ENCODE assay signal across 1 cellular context in genomic region chr2:197909377-197909776, GRCh38.
TF ChIP-seq lines count a peak whose summit lies in the region.

No MANE protein-coding gene starts in this region.

TF ChIP-seq in GM12878, 131 proteins besides CTCF, POLR2A, EP300 and RAD21 (continued from another document):
- TF ChIP-seq BCL3 (IDR thresholded peaks at IDR 0.05; ENCODE audit: borderline replicate concordance, insufficient read depth, low read depth, low read length, poor library complexity, severe bottlenecking) (no peak), CREM (IDR thresholded peaks at IDR 0.05; ENCODE audit: low read depth) (no peak), NFYA (IDR thresholded peaks at IDR 0.05; ENCODE audit: borderline replicate concordance, low read depth, low read length) (no peak), PKNOX1 (IDR thresholded peaks at IDR 0.05) (no peak), GABPA (IDR thresholded peaks at IDR 0.05; ENCODE audit: low read depth) (no peak), ZBTB4 (CRISPR knock-in tag; IDR thresholded peaks at IDR 0.05) (no peak), EED (IDR thresholded peaks at IDR 0.05; ENCODE audit: low read depth) (0 out of 2 replicates have a peak, but pooled peaks have one; percentile 18), NFIC (IDR thresholded peaks at IDR 0.05; ENCODE audit: low read depth, low read length) (0 out of 2 replicates have a peak, but pooled peaks have one; percentile 48), MEF2A (IDR thresholded peaks at IDR 0.05; ENCODE audit: insufficient read depth, low read depth, low read length) (no peak), IRF5 (IDR thresholded peaks at IDR 0.05; ENCODE audit: borderline replicate concordance) (no peak), SPI1 (IDR thresholded peaks at IDR 0.05; ENCODE audit: borderline replicate concordance, insufficient read depth, low read depth, low read length) (peak; percentile 38; the same call in 1 of the 2 replicates), MTA3 (IDR thresholded peaks at IDR 0.05; ENCODE audit: borderline replicate concordance, low read length) (no peak), EGR1 (IDR thresholded peaks at IDR 0.05; ENCODE audit: borderline replicate concordance in 1 of 2, low read depth in 2 of 2, low read length in 2 of 2) (peak in 1 of 2 experiments; percentile 15; a peak in 1 of 3 replicates), IKZF2 (IDR thresholded peaks at IDR 0.05) (peak in 1 of 2 experiments; percentile 36; a peak in 2 of 4 replicates), LARP7 (IDR thresholded peaks at IDR 0.05) (no peak), WRNIP1 (IDR thresholded peaks at IDR 0.05; ENCODE audit: borderline replicate concordance, low read depth, low read length) (no peak), ZNF592 (IDR thresholded peaks at IDR 0.05) (no peak), NBN (IDR thresholded peaks at IDR 0.05) (no peak), EZH2 (IDR thresholded peaks at IDR 0.05; ENCODE audit: borderline replicate concordance, control insufficient read depth, low read depth, low read length) (no peak), NFXL1 (IDR thresholded peaks at IDR 0.05; ENCODE audit: borderline replicate concordance) (no peak), KDM1A (IDR thresholded peaks at IDR 0.05; ENCODE audit: borderline replicate concordance) (no peak), HDAC6 (IDR thresholded peaks at IDR 0.05; ENCODE audit: unreplicated experiment) (no peak), ATF2 (IDR thresholded peaks at IDR 0.05; ENCODE audit: low read length) (no peak), E2F8 (IDR thresholded peaks at IDR 0.05; ENCODE audit: low read depth, partially characterized antibody) (no peak)
TF ChIP-seq in GM12878: peak in this region for 7.
